1 cellular context compared by ENCODE assay signal in the genomic region with DNA sequence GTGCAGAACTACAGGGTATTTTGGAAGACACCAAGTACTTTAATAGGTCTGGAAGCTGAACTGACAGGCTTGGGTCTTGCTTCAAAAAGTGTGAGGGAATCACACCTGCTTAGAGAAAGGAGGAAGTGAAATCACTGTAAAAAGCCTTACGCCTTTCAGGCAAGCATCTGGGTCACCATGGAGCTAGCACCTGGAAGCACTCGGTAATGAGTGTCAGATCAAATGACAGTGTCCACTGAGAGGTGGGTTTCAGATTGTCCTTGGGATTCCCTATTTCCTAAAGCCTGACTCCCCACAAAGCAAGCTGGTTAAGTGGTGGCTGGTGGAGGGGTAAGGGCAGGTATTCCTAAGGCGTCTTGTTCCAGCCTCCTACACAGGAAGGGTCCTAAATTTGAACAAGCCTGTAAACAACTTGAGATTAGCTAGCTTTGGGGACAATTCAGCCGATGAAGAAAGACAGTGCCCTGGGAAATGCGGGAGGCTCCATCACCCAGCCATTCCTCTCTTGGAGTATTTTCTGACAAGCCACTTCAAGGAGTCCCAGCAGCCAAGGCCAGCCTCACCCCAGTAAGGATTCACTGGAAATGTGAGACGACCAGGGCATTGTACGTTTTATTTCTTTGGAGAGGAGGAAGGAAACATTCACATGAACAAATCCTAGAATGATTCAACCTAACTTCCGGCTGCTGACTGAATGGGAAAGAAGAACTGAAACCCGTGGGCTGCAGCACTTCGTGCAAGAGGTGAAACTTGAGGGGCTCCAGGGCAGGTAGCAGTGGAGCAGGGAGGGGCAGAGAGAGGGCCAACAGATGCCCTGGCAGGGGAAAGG.
TF ChIP-seq lines count a peak whose summit lies in the region.

No MANE protein-coding gene starts in this region.

TF ChIP-seq in WTC11, 78 proteins besides CTCF, POLR2A, EP300 and RAD21 (continued from another document):
- TF ChIP-seq AR (CRISPR knock-in tag; IDR thresholded peaks at IDR 0.05) = no peak
- TF ChIP-seq ZNF138 (CRISPR knock-in tag; conservative IDR thresholded peaks at IDR 0.05) = no peak
- no peak for TF ChIP-seq ATF3 (CRISPR knock-in tag; conservative IDR thresholded peaks at IDR 0.05)
- no peak for TF ChIP-seq E2F1 (CRISPR knock-in tag; IDR thresholded peaks at IDR 0.05)
- TF ChIP-seq RELA (CRISPR knock-in tag; IDR thresholded peaks at IDR 0.05; ENCODE audit: borderline replicate concordance) = no peak
- TF ChIP-seq ZNF232 (CRISPR knock-in tag; IDR thresholded peaks at IDR 0.05) = no peak
